Comparison of ENCODE assay signal across 1 cellular context in genomic region chr10:113679463-113680171, GRCh38.
TF ChIP-seq lines count a peak whose summit lies in the region.

Gene CASP7, plus strand, starts transcription at chr10:113679912. Its CDS starts 17,582 bp downstream, at chr10:113697494.

TF ChIP-seq in HepG2, 621 proteins besides CTCF, POLR2A, EP300 and RAD21 (continued from another document):
- TF ChIP-seq ZBTB14 (CRISPR knock-in tag; IDR thresholded peaks at IDR 0.05) (peak; percentile 83), THRA (CRISPR knock-in tag; IDR thresholded peaks at IDR 0.05; ENCODE audit: borderline replicate concordance) (0 out of 2 replicates have a peak, but pooled peaks have one; percentile 29), ZNF275 (CRISPR knock-in tag; IDR thresholded peaks at IDR 0.05; ENCODE audit: borderline replicate concordance) (0 out of 2 replicates have a peak, but pooled peaks have one; percentile 66), ZKSCAN5 (CRISPR knock-in tag; IDR thresholded peaks at IDR 0.05) (no peak), ZNF263 (CRISPR knock-in tag; IDR thresholded peaks at IDR 0.05) (no peak; the same call in 1 of the 2 replicates), GFI1 (CRISPR knock-in tag; IDR thresholded peaks at IDR 0.05; ENCODE audit: borderline replicate concordance) (0 out of 2 replicates have a peak, but pooled peaks have one; percentile 17), IRX3 (CRISPR knock-in tag; IDR thresholded peaks at IDR 0.05; ENCODE audit: borderline replicate concordance, low read depth) (no peak), IRF9 (CRISPR knock-in tag; IDR thresholded peaks at IDR 0.05; ENCODE audit: borderline replicate concordance) (0 out of 2 replicates have a peak, but pooled peaks have one; percentile 26), SUZ12 (IDR thresholded peaks at IDR 0.05; ENCODE audit: low read depth, low read length) (no peak), ZGPAT (CRISPR knock-in tag; IDR thresholded peaks at IDR 0.05) (peak; percentile 85), NR2F6 (IDR thresholded peaks at IDR 0.05) (0 out of 2 replicates have a peak, but pooled peaks have one; percentile 0), NR2F6 (CRISPR knock-in tag; IDR thresholded peaks at IDR 0.05) (peak; percentile 10; the same call in 1 of the 2 replicates), PRDM10 (CRISPR knock-in tag; IDR thresholded peaks at IDR 0.05; ENCODE audit: low read depth) (peak; percentile 96), NFKBIZ (CRISPR knock-in tag; IDR thresholded peaks at IDR 0.05) (no peak), PITX1 (CRISPR knock-in tag; IDR thresholded peaks at IDR 0.05) (peak; percentile 16; the same call in 1 of the 2 replicates), ZNF337 (CRISPR knock-in tag; IDR thresholded peaks at IDR 0.05; ENCODE audit: borderline replicate concordance, low read depth) (no peak; the same call in 1 of the 2 replicates), ASH2L (IDR thresholded peaks at IDR 0.05; ENCODE audit: insufficient read length, low read depth, low read length) (peak; percentile 98), E2F1 (CRISPR knock-in tag; IDR thresholded peaks at IDR 0.05) (peak; percentile 80; the same call in 1 of the 2 replicates), BORCS8-MEF2B (CRISPR knock-in tag; IDR thresholded peaks at IDR 0.05) (no peak), ZNF772 (CRISPR knock-in tag; IDR thresholded peaks at IDR 0.05) (peak; percentile 66; the same call in 1 of the 2 replicates), FIP1L1 (IDR thresholded peaks at IDR 0.05; ENCODE audit: borderline replicate concordance, insufficient read depth, low read depth, low read length) (no peak), TEF (CRISPR knock-in tag; IDR thresholded peaks at IDR 0.05) (no peak), ZNF143 (CRISPR knock-in tag; IDR thresholded peaks at IDR 0.05) (0 out of 2 replicates have a peak, but pooled peaks have one; percentile 52), ZNF253 (CRISPR knock-in tag; IDR thresholded peaks at IDR 0.05; ENCODE audit: borderline replicate concordance) (no peak), NR2F2 (IDR thresholded peaks at IDR 0.05; ENCODE audit: borderline replicate concordance, low read depth) (peak; percentile 35; the same call in 1 of the 2 replicates), ZNF788 (CRISPR knock-in tag; IDR thresholded peaks at IDR 0.05; ENCODE audit: borderline replicate concordance) (peak; percentile 72; the same call in 1 of the 2 replicates), GATA4 (IDR thresholded peaks at IDR 0.05; ENCODE audit: borderline replicate concordance, low read depth) (no peak)
TF ChIP-seq in HepG2: peak in this region for 156.
